In genomic region chr4:173371292-173372192, GRCh38 we compare ENCODE assay signal across 8 cellular contexts. TPM values are rescaled to one million over a fixed set of nuclear protein-coding genes. Genes with fewer than 3 reads are reported as not detected.
DNase-seq lines count a peak whose midpoint lies in the region; ATAC-seq and TF ChIP-seq lines count a peak whose summit lies in the region.

No MANE protein-coding gene starts in this region.

- H3K4me1 Mint-ChIP-seq in natural killer cell, result peaks cover 21 to 26% of the 10 kb centered on the region in 2 donors

- H3K9me3 ChIP-seq in Panc1 (ENCODE audit: control insufficient read depth, insufficient read depth, low read depth, low read length), result no peaks in the 10 kb centered on the region

- H3K4me3 ChIP-seq in Panc1 (ENCODE audit: low read depth in 2 of 2, low read length in 2 of 2) (peak overlapping the region; percentile 77 to 99), fibroblast of pulmonary artery (replicated peaks; ENCODE audit: low read depth, low read length) (peak overlapping the region; percentile 75)

- in situ Hi-C loops in Panc1 (cut with HindIII; ENCODE audit: low pct_unique_long_range_greater_than_20kb, low sequenced_read_pairs), result no loop called here

- TF ChIP-seq CTCF in Panc1 (IDR thresholded peaks at IDR 0.05), result no peak
- TF ChIP-seq CTCF in fibroblast of pulmonary artery (IDR thresholded peaks at IDR 0.05; ENCODE audit: low read length, missing control alignments), result no peak
- no peak for TF ChIP-seq CTCF in natural killer cell (IDR thresholded peaks at IDR 0.05)

- peak; percentile 17 for ATAC-seq in GM19463 (IDR thresholded peaks at IDR 0.05; ENCODE audit: unreplicated experiment)
- peak; percentile 21 for ATAC-seq in HG03571 (IDR thresholded peaks at IDR 0.05; ENCODE audit: unreplicated experiment)
- peak; percentile 34 for ATAC-seq in Panc1
- ATAC-seq in natural killer cell, result peak in 1 of 3 donors; percentile 5

- H3K36me3 ChIP-seq in Panc1 (ENCODE audit: control insufficient read depth, insufficient read depth, low read length), result peaks cover 10% of the 10 kb centered on the region

- no peaks in the 10 kb centered on the region for H3K36me3 Mint-ChIP-seq in natural killer cell

- no peaks in the 10 kb centered on the region for H3K4me1 ChIP-seq in Panc1 (ENCODE audit: control insufficient read depth, insufficient read depth, low read length)

- BruUV-seq in Panc1 (replicated peaks; lab: Mats Ljungman, UMichigan), result no TSS peak

- no peaks in the 10 kb centered on the region for H3K27me3 Mint-ChIP-seq in natural killer cell (ENCODE audit: low read depth in 2 of 2)

- peak overlapping the region; percentile 92 for H3K4me3 Mint-ChIP-seq in natural killer cell

- POLR2A ChIA-PET in Panc1 (lab: Charles Lee), result interaction anchor here (1.2 to 3.1 kb wide), 2 partner anchors 34 to 37 kb away, joined by 4 to 19 read pairs; partner anchors contain the start of gene HMGB2

- H3K9me3 Mint-ChIP-seq in natural killer cell, result no peaks in the 10 kb centered on the region

- no peaks in the 10 kb centered on the region for H3K27me3 ChIP-seq in Panc1 (ENCODE audit: control insufficient read depth, insufficient read depth, low read length)

- CTCF ChIA-PET in Panc1 (lab: Charles Lee), result interaction anchor here (0.6 kb wide), 1 partner anchor 25 kb away, joined by 3 read pairs; no protein-coding TSS in a partner anchor

- H3K27ac Mint-ChIP-seq in natural killer cell, result peak overlapping the region; percentile 92 to 94

- intact Hi-C loops in Panc1 (cut with micrococcal nuclease; ENCODE audit: unreplicated experiment), result loop anchor here (5.0 kb wide), 1 partner anchor 46 kb away; no protein-coding TSS in a partner anchor
- intact Hi-C loops in natural killer cell (cut with micrococcal nuclease), result no loop called here

- H3K27ac ChIP-seq in Panc1 (ENCODE audit: low read length), result peak overlapping the region; percentile 82

- DNase-seq in COR-L47 (lab: John Stamatoyannopoulos, UW) (peak; percentile 40), Panc1 (ENCODE audit: low read depth, low spot score) (no peak), fibroblast of pulmonary artery (ENCODE audit: low read depth) (peak; percentile 78), natural killer cell (peak; percentile 31), superior temporal gyrus (ENCODE audit: extremely low spot score) (peak; percentile 87)
- DNase-seq in activated T-helper 9 cell treated with anti-CD3 and anti-CD28 coated beads, Interleukin-2, amount 50 U/mL, for 16 hours (ENCODE audit: low read depth), result peak; percentile 20

RNA-seq across cellular contexts. Expression of gene SAP30, which starts 0.8 kb away (rescaled TPM):
- total RNA-seq in Panc1 (2021; ENCODE audit: unreplicated experiment), result 23.4 TPM
- polyA plus RNA-seq in Panc1 (2012; ENCODE audit: insufficient read length), result 18.4 TPM
- total RNA-seq in natural killer cell, result 1 to 10 TPM; 2.6 to 9.1 (median 3.1) TPM

RNA-seq across cellular contexts. Expression of gene SCRG1, which starts 27.4 kb away (rescaled TPM):
- total RNA-seq in Panc1 (2021; ENCODE audit: unreplicated experiment) (not detected), natural killer cell (not detected)
- polyA plus RNA-seq in Panc1 (2012; ENCODE audit: insufficient read length), result not detected

RNA-seq across cellular contexts. Expression of gene HMGB2, which starts 37.4 kb away (rescaled TPM):
- total RNA-seq in Panc1 (2021; ENCODE audit: unreplicated experiment) (183 TPM), natural killer cell (100 to 1,000 TPM; 145 to 214 (median 151) TPM)
- 96.2 TPM for polyA plus RNA-seq in Panc1 (2012; ENCODE audit: insufficient read length)
